In genomic region chr13:75482070-75482819, GRCh38 we compare ENCODE assay signal across 8 cellular contexts. TPM values are rescaled to one million over a fixed set of nuclear protein-coding genes. Genes with fewer than 3 reads are reported as not detected.
A peak's percentile ranks its signal among the peaks of the same experiment; 100 is the strongest.
DNase-seq lines count a peak whose midpoint lies in the region; ATAC-seq and TF ChIP-seq lines count a peak whose summit lies in the region.

TSS of gene TBC1D4 (minus strand) at chr13:75482169. CDS start at chr13:75481767, 402 bp downstream.

- H2BK5ac ChIP-seq in IMR-90 (ENCODE audit: low read depth, low read length, poor library complexity, severe bottlenecking) = peak within 1 kb of the TSS; percentile 7

- peak; percentile 92 for DNase-seq in Daoy (ENCODE audit: low read depth)
- peak; percentile 82 for DNase-seq in IMR-90
- DNase-seq in fibroblast of pulmonary artery (ENCODE audit: low read depth) = peak; percentile 94
- peak in 8 of 9 donors; percentile 19 to 69 (median 22) for DNase-seq in naive thymus-derived CD4-positive, alpha-beta T cell
- peak; percentile 19 to 85 (median 65) for DNase-seq in substantia nigra (lab: John Stamatoyannopoulos, UW)

- peaks cover 11% of the 10 kb centered on the region for H3K4me1 Mint-ChIP-seq in activated T-helper 17 cell treated with anti-CD3 and anti-CD28 coated beads, Interleukin-2, amount 50 U/mL, for 72 hours
- H3K4me1 Mint-ChIP-seq in naive thymus-derived CD4-positive, alpha-beta T cell = peaks cover 7 to 24% (median 18%) of the 10 kb centered on the region in 7 donors

- no peak within 1 kb of the TSS for H3K18ac ChIP-seq in IMR-90 (ENCODE audit: low read depth, low read length)

- peaks cover 56% of the 10 kb centered on the region for H3K27me3 Mint-ChIP-seq in activated T-helper 17 cell treated with anti-CD3 and anti-CD28 coated beads, Interleukin-2, amount 50 U/mL, for 72 hours
- peaks cover 57 to 80% (median 74%) of the 10 kb centered on the region in 5 donors for H3K27me3 Mint-ChIP-seq in naive thymus-derived CD4-positive, alpha-beta T cell

- H4K5ac ChIP-seq in IMR-90 (ENCODE audit: low read depth, low read length) = no peak within 1 kb of the TSS

- no peak within 1 kb of the TSS for H4K91ac ChIP-seq in IMR-90 (ENCODE audit: insufficient read depth, low read depth, low read length)

- peaks cover 3% of the 10 kb centered on the region; the same call in 1 of the 2 replicates for H3K4me1 ChIP-seq in IMR-90 (ENCODE audit: control insufficient read depth, insufficient read depth, low read length)
- H3K4me1 ChIP-seq in naive thymus-derived CD4-positive, alpha-beta T cell (ENCODE audit: control insufficient read depth in 2 of 2, insufficient read depth in 2 of 2, low read length in 2 of 2) = peaks cover 0 to 5% of the 10 kb centered on the region in 2 donors

- TF ChIP-seq CTCF in IMR-90 (conservative IDR thresholded peaks at IDR 0.05; ENCODE audit: low read depth, low read length) (peak; percentile 84), fibroblast of pulmonary artery (IDR thresholded peaks at IDR 0.05; ENCODE audit: low read length, missing control alignments) (peak; percentile 82)

- no peak within 1 kb of the TSS for H2AK5ac ChIP-seq in IMR-90 (ENCODE audit: low read depth, low read length)

- H3K14ac ChIP-seq in IMR-90 (replicated peaks; ENCODE audit: low read depth, low read length) = no peak within 1 kb of the TSS

- H2AFZ ChIP-seq in IMR-90 (replicated peaks; ENCODE audit: low read length, poor library complexity) = peak within 1 kb of the TSS; percentile 91

- peak within 1 kb of the TSS; percentile 87 for H3K4me2 ChIP-seq in IMR-90 (ENCODE audit: low read depth, low read length)

- dilution Hi-C loops in IMR-90 (cut with HindIII; ENCODE audit: low sequenced_read_pairs, unreplicated experiment) = no loop called here

- H2BK20ac ChIP-seq in IMR-90 (ENCODE audit: low read depth, low read length) = no peak within 1 kb of the TSS

- 0 out of 2 replicates have a peak, but pooled peaks have one; percentile 39 for TF ChIP-seq POLR2A in IMR-90 (IDR thresholded peaks at IDR 0.05; ENCODE audit: low read depth, low read length)

- 0 out of 2 replicates have a peak, but pooled peaks cover 3% of the 10 kb centered on the region for H4K20me1 ChIP-seq in IMR-90 (ENCODE audit: insufficient read depth, low read length)

- no peak within 1 kb of the TSS; the same call in 1 of the 2 replicates for H2BK120ac ChIP-seq in IMR-90 (ENCODE audit: low read depth, low read length)

- H4K8ac ChIP-seq in IMR-90 (ENCODE audit: low read depth in 2 of 2, low read length in 2 of 2) = no peak within 1 kb of the TSS; a peak in 1 of 4 replicates

- peak within 1 kb of the TSS; percentile 57 for H3K9ac ChIP-seq in IMR-90 (ENCODE audit: low read depth, low read length)

- H3K27ac ChIP-seq in IMR-90 (ENCODE audit: insufficient read depth, low read length) (peak within 1 kb of the TSS; percentile 25), substantia nigra (ENCODE audit: low read depth, low read length, poor library complexity, severe bottlenecking) (peak within 1 kb of the TSS; percentile 45)
- H3K27ac ChIP-seq in naive thymus-derived CD4-positive, alpha-beta T cell (ENCODE audit: low read depth, low read length) = no peak within 1 kb of the TSS

- intact Hi-C loops in IMR-90 (cut with micrococcal nuclease) = loop anchor here (1.0 to 2.0 kb wide), 3 partner anchors 67 to 155 kb away; partner anchors contain the start of genes LMO7 and UCHL3
- intact Hi-C loops in naive thymus-derived CD4-positive, alpha-beta T cell (cut with micrococcal nuclease) = loop anchor here (1.0 to 5.0 kb wide), 8 partner anchors 29 to 1405 kb away; partner anchors contain the start of genes UCHL3 (in 2 of the 2), KCTD12 (in 1 of the 2) and LMO7 (in 1 of the 2)

- peak within 1 kb of the TSS; percentile 14; the same call in 1 of the 2 replicates for H3K4ac ChIP-seq in IMR-90 (ENCODE audit: low read depth, low read length)

- H3K4me3 ChIP-seq in IMR-90 (ENCODE audit: insufficient read depth, low read depth, low read length) (peak within 1 kb of the TSS; percentile 49), fibroblast of pulmonary artery (replicated peaks; ENCODE audit: low read depth, low read length) (peak within 1 kb of the TSS; percentile 71)
- peak within 1 kb of the TSS; percentile 60 for H3K4me3 ChIP-seq in naive thymus-derived CD4-positive, alpha-beta T cell (ENCODE audit: low read length)

- peaks cover 5 to 21% of the 10 kb centered on the region in 2 experiments for H3K79me1 ChIP-seq in IMR-90 (ENCODE audit: low read depth in 1 of 2, low read length in 2 of 2)

- POLR2A ChIA-PET in IMR-90 (lab: Charles Lee; ENCODE audit: unreplicated experiment) = interaction anchor here (0.5 to 0.7 kb wide), 4 partner anchors 11 to 170 kb away, joined by 3 to 4 read pairs (median 3); no protein-coding TSS in a partner anchor
- POLR2A ChIA-PET in naive thymus-derived CD4-positive, alpha-beta T cell (lab: Charles Lee) = no interaction called here

- H2BK15ac ChIP-seq in IMR-90 (ENCODE audit: low read depth, low read length) = no peak within 1 kb of the TSS

- peak; percentile 67 for ATAC-seq in GM21619 (IDR thresholded peaks at IDR 0.05; ENCODE audit: unreplicated experiment)
- ATAC-seq in IMR-90 (ENCODE audit: low read depth) = peak; percentile 86
- peak; percentile 81 for ATAC-seq in activated T-helper 17 cell treated with anti-CD3 and anti-CD28 coated beads, Interleukin-2, amount 50 U/mL, for 72 hours (replicated peaks)
- peak; percentile 85 for ATAC-seq in naive thymus-derived CD4-positive, alpha-beta T cell

- H3K27ac Mint-ChIP-seq in activated T-helper 17 cell treated with anti-CD3 and anti-CD28 coated beads, Interleukin-2, amount 50 U/mL, for 72 hours = peak within 1 kb of the TSS; percentile 59
- H3K27ac Mint-ChIP-seq in naive thymus-derived CD4-positive, alpha-beta T cell = peak within 1 kb of the TSS in 1 of 9 donors; percentile 83

- in situ Hi-C loops in IMR-90 (cut with MboI; ENCODE audit: low sequenced_read_pairs) = loop anchor here (5.0 kb wide), 1 partner anchor 65 kb away; the partner anchor contains the start of gene UCHL3

- no peaks in the 10 kb centered on the region for H3K27me3 ChIP-seq in IMR-90 (ENCODE audit: control insufficient read depth, insufficient read depth, low read length)
- peaks cover 12 to 15% of the 10 kb centered on the region in 2 donors for H3K27me3 ChIP-seq in naive thymus-derived CD4-positive, alpha-beta T cell (ENCODE audit: control insufficient read depth in 2 of 2, insufficient read depth in 2 of 2, low read length in 2 of 2)

- peak; percentile 57 for TF ChIP-seq RAD21 in IMR-90 (IDR thresholded peaks at IDR 0.05; ENCODE audit: low read length)

- peak within 1 kb of the TSS; percentile 36; the same call in 1 of the 2 replicates for H3K23ac ChIP-seq in IMR-90 (ENCODE audit: low read depth, low read length)

- BruUV-seq in IMR-90 (replicated peaks; lab: Mats Ljungman, UMichigan) = no TSS peak

- no peaks in the 10 kb centered on the region for H3K36me3 ChIP-seq in IMR-90 (ENCODE audit: control insufficient read depth, insufficient read depth, low read length)
- H3K36me3 ChIP-seq in naive thymus-derived CD4-positive, alpha-beta T cell (ENCODE audit: control insufficient read depth in 2 of 3, insufficient read depth in 3 of 3, low read length in 3 of 3) = no peaks in the 10 kb centered on the region

- H3K9me3 ChIP-seq in IMR-90 (ENCODE audit: control insufficient read depth, insufficient read depth, low read length) = no peaks in the 10 kb centered on the region
- no peaks in the 10 kb centered on the region for H3K9me3 ChIP-seq in naive thymus-derived CD4-positive, alpha-beta T cell (ENCODE audit: control insufficient read depth in 2 of 3, low read length in 3 of 3)

- H3K36me3 Mint-ChIP-seq in activated T-helper 17 cell treated with anti-CD3 and anti-CD28 coated beads, Interleukin-2, amount 50 U/mL, for 72 hours (ENCODE audit: low read depth) = peaks cover 6% of the 10 kb centered on the region
- H3K36me3 Mint-ChIP-seq in naive thymus-derived CD4-positive, alpha-beta T cell = peaks cover 0 to 4% (median 0%) of the 10 kb centered on the region in 5 donors

- no peak within 1 kb of the TSS for H3K56ac ChIP-seq in IMR-90 (ENCODE audit: extremely low read depth, insufficient read depth, low read length)

- peak within 1 kb of the TSS; percentile 73 for H2AK9ac ChIP-seq in IMR-90 (replicated peaks; ENCODE audit: low read depth, low read length, poor library complexity)

- peak within 1 kb of the TSS; percentile 96 for H3K4me3 Mint-ChIP-seq in activated T-helper 17 cell treated with anti-CD3 and anti-CD28 coated beads, Interleukin-2, amount 50 U/mL, for 72 hours
- peak within 1 kb of the TSS; percentile 90 to 99 (median 95) for H3K4me3 Mint-ChIP-seq in naive thymus-derived CD4-positive, alpha-beta T cell

- 0% methylated on average over 6 of the region's 58 CpGs; no CpG with 5 or more reads in 1 of the 2 experiments for WGBS in IMR-90 (ENCODE audit: extremely low coverage in 2 of 2, insufficient read length in 1 of 2), 2 experiments

- H3K9me3 Mint-ChIP-seq in activated T-helper 17 cell treated with anti-CD3 and anti-CD28 coated beads, Interleukin-2, amount 50 U/mL, for 72 hours = no peaks in the 10 kb centered on the region
- peaks cover 0 to 1% (median 0%) of the 10 kb centered on the region in 11 donors for H3K9me3 Mint-ChIP-seq in naive thymus-derived CD4-positive, alpha-beta T cell

- 0 out of 2 replicates have a peak, but pooled peaks cover 4% of the 10 kb centered on the region for H3K9me1 ChIP-seq in IMR-90 (ENCODE audit: insufficient read depth, low read length)

- CTCF ChIA-PET in IMR-90 (lab: Yijun Ruan, JAX) = interaction anchor here (0.6 to 1.5 kb wide), 18 partner anchors 8 to 844 kb away, joined by 3 to 8 read pairs (median 4); partner anchors contain the start of gene COMMD6
- CTCF ChIA-PET in naive thymus-derived CD4-positive, alpha-beta T cell (lab: Charles Lee) = no interaction called here

TF ChIP-seq in IMR-90, 13 proteins besides CTCF, POLR2A, EP300 and RAD21 (continues in another document):
- no peak for TF ChIP-seq FOS (IDR thresholded peaks at IDR 0.05; ENCODE audit: low read depth, low read length)

TF ChIP-seq in PFSK-1, 5 proteins besides CTCF, POLR2A, EP300 and RAD21 (continues in another document):
- TF ChIP-seq POLR2AphosphoS5 (IDR thresholded peaks at IDR 0.05; ENCODE audit: low read depth, low read length) (peak; percentile 52), FOXP2 (optimal IDR thresholded peaks at IDR 0.05; ENCODE audit: borderline replicate concordance, extremely low read depth, extremely low read length, insufficient read depth) (no peak)

RNA-seq across cellular contexts. Expression of gene TBC1D4, which starts in this region (rescaled TPM):
- total RNA-seq in Daoy (2014; rRNA removed; shearing (Covaris generic)) = 6.7 and 7.1 TPM in 2 replicates
- 11.4 and 22.8 TPM in 2 replicates for total RNA-seq in IMR-90 (2012; rRNA removed)
- 7.5 and 8.8 TPM in 2 replicates for polyA plus RNA-seq in IMR-90 (2012; rRNA removed)
- 2.2 and 4.6 TPM in 2 replicates for polyA plus RNA-seq in IMR-90 (2012; cell fraction: cytosol; rRNA removed)
- polyA plus RNA-seq in IMR-90 (2012; cell fraction: nucleus; rRNA removed; ENCODE audit: low replicate concordance) = 4.2 and 10.0 TPM in 2 replicates
- polyA plus RNA-seq in PFSK-1 (2012; ENCODE audit: insufficient read length, low read depth) = 9.0 TPM
- total RNA-seq in activated T-helper 17 cell treated with anti-CD3 and anti-CD28 coated beads, Interleukin-2, amount 50 U/mL, for 72 hours = 10 to 100 TPM; 14.7 to 23.7 TPM
- total RNA-seq in naive thymus-derived CD4-positive, alpha-beta T cell = 10 to 100 TPM; 12.4 to 73.8 (median 42.8) TPM
- polyA plus RNA-seq in naive thymus-derived CD4-positive, alpha-beta T cell = 10 to 100 TPM; 17.4 to 20.5 TPM

Comparison
In these comparisons a context has a peak if more than half of its experiments do, and no peak if none do; other contexts are left out.
1. DNase-seq: peak in every context shown above with its lines; median percentile 94 in fibroblast of pulmonary artery; 92 in Daoy; 82 in IMR-90; 65 in substantia nigra; 22 in naive thymus-derived CD4-positive, alpha-beta T cell.